In the genomic region with DNA sequence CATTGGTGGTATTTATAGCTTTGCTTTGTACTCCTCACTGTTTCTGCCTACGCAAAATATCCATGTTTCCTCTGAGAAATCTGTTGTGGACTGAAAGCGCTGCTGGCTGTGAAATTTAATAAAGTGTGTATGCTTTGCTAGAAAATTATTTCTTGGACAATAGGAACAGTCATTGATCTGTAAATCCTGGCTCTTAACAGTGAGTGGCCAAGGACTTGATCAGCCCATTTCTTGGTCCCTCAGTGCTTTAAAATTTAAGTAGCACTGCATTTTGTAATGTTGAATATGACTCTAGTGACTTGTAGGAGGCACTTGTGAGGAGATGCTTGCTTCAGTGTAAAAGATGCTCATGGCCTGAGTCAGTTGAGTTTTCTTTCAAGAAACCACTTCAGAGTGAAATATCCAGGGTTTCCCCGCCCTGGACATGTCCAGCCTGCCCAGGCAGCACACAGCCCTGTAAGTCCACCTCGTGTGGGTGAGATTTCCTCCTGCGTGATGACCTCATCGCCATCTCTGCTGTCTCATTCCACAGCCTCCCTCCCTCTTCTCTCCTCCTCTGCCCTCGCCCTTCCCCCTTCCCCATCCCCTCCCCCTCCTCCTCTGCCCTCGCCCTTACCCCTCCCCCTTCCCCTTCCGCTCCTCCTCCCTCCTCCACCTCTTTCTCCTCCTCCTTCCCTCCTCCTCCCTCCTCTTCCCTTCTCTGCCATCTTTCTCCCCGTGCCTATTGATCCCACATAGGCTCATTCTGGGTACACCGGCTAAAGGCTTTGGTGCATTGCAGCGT, we compare ENCODE assay signal across 1 cellular context.
A peak's percentile ranks its signal among the peaks of the same experiment; 100 is the strongest.
TF ChIP-seq lines count a peak whose summit lies in the region.

No MANE protein-coding gene starts in this region.

TF ChIP-seq in HepG2, 621 proteins besides CTCF, POLR2A, EP300 and RAD21:
- TF ChIP-seq ATF7 (IDR thresholded peaks at IDR 0.05) (peak; percentile 50; the same call in 1 of the 2 replicates), ATF7 (CRISPR knock-in tag; IDR thresholded peaks at IDR 0.05) (no peak), GZF1 (CRISPR knock-in tag; IDR thresholded peaks at IDR 0.05) (no peak)
